14 cellular contexts compared by ENCODE assay signal in genomic region chr11:61657566-61657965, GRCh38. TPM values are rescaled to one million over a fixed set of nuclear protein-coding genes. Genes with fewer than 3 reads are reported as not detected.
A peak's percentile ranks its signal among the peaks of the same experiment; 100 is the strongest.
DNase-seq lines count a peak whose midpoint lies in the region; ATAC-seq and TF ChIP-seq lines count a peak whose summit lies in the region.
"Had no signal": no experiment of that assay in that cellular context is flagged by ENCODE, and none has a peak within 500 bp of the region (broad histone marks: within the 10 kb centered on the region; RNA-seq: fewer than 3 reads in every experiment).

No MANE protein-coding gene starts in this region.

- DNase-seq in H4 (ENCODE audit: low spot score) (peak; percentile 38), NCI-H146 treated with DMSO at 0.1 percent for 48 hours (lab: John Stamatoyannopoulos, UW; ENCODE audit: unreplicated experiment) (peak; percentile 68), SW480 (ENCODE audit: low spot score) (peak; percentile 48), mucosa of descending colon (peak in 1 of 3 donors; percentile 47)
- DNase-seq in natural killer cell treated with Interleukin-12 subunit alpha and Interleukin-12 subunit beta and Interleukin-15 and Interleukin-18, amount 100 ng/mL, for 72 hours (ENCODE audit: low spot score) = no peak
- DNase-seq in stimulated activated naive B cell treated with anti-CD40 and anti-IgM and Interleukin-4, amounts not matched to agents 10 μg/mL and 1 μg/mL and 100 μg/mL, for 72 hours = no peak
- DNase-seq: amniotic stem cell, BE2C, heart right ventricle, islet precursor cell, right cardiac atrium, WERI-Rb-1 had no signal

- H3K9me3 ChIP-seq in mucosa of descending colon = no peaks in the 10 kb centered on the region
- H3K9me3 ChIP-seq: BE2C, heart right ventricle had no signal

- intact Hi-C loops in mucosa of descending colon (cut with DNase I, micrococcal nuclease) = no loop called here

- no peak for TF ChIP-seq CTCF in mucosa of descending colon (IDR thresholded peaks at IDR 0.05)

- ATAC-seq in mucosa of descending colon (peak; percentile 4), GM21367 (IDR thresholded peaks at IDR 0.05; ENCODE audit: unreplicated experiment) (no peak)
- ATAC-seq in natural killer cell treated with Interleukin-12 subunit alpha and Interleukin-12 subunit beta and Interleukin-15 and Interleukin-18, amount 100 ng/mL, for 72 hours = no peak
- ATAC-seq in stimulated activated naive B cell treated with anti-CD40 and anti-IgM and Interleukin-4, amounts not matched to agents 10 μg/mL and 1 μg/mL and 100 μg/mL, for 72 hours (replicated peaks) = no peak
- ATAC-seq: heart right ventricle, right cardiac atrium had no signal

- no peak overlapping the region for H3K27ac Mint-ChIP-seq in natural killer cell treated with Interleukin-12 subunit alpha and Interleukin-12 subunit beta and Interleukin-15 and Interleukin-18, amount 100 ng/mL, for 72 hours
- no peak overlapping the region for H3K27ac Mint-ChIP-seq in stimulated activated naive B cell treated with anti-CD40 and anti-IgM and Interleukin-4, amounts not matched to agents 10 μg/mL and 1 μg/mL and 100 μg/mL, for 72 hours
- H3K27ac Mint-ChIP-seq: activated T-helper 2 cell treated with anti-CD3 and anti-CD28 coated beads, Interferon-gamma antibody, Interleukin-2, Interleukin-4, amounts not matched to agents 10 μg/mL and 5 μg/mL and 100 μg/mL, durations not matched to agents 14 hours and 24 hours and 36 hours had no signal

- peaks cover 24% of the 10 kb centered on the region for H3K4me1 ChIP-seq in mucosa of descending colon (ENCODE audit: low read depth)
- H3K4me1 ChIP-seq: BE2C had no signal

- no peaks in the 10 kb centered on the region for H3K9me3 Mint-ChIP-seq in natural killer cell treated with Interleukin-12 subunit alpha and Interleukin-12 subunit beta and Interleukin-15 and Interleukin-18, amount 100 ng/mL, for 72 hours
- H3K9me3 Mint-ChIP-seq in stimulated activated naive B cell treated with anti-CD40 and anti-IgM and Interleukin-4, amounts not matched to agents 10 μg/mL and 1 μg/mL and 100 μg/mL, for 72 hours = no peaks in the 10 kb centered on the region
- H3K9me3 Mint-ChIP-seq: activated T-helper 2 cell treated with anti-CD3 and anti-CD28 coated beads, Interferon-gamma antibody, Interleukin-2, Interleukin-4, amounts not matched to agents 10 μg/mL and 5 μg/mL and 100 μg/mL, durations not matched to agents 14 hours and 24 hours and 36 hours had no signal

- H3K36me3 Mint-ChIP-seq in natural killer cell treated with Interleukin-12 subunit alpha and Interleukin-12 subunit beta and Interleukin-15 and Interleukin-18, amount 100 ng/mL, for 72 hours = no peaks in the 10 kb centered on the region
- H3K36me3 Mint-ChIP-seq in stimulated activated naive B cell treated with anti-CD40 and anti-IgM and Interleukin-4, amounts not matched to agents 10 μg/mL and 1 μg/mL and 100 μg/mL, for 72 hours = no peaks in the 10 kb centered on the region

- peaks cover 9 to 14% of the 10 kb centered on the region in 2 donors for H3K27me3 Mint-ChIP-seq in natural killer cell treated with Interleukin-12 subunit alpha and Interleukin-12 subunit beta and Interleukin-15 and Interleukin-18, amount 100 ng/mL, for 72 hours
- H3K27me3 Mint-ChIP-seq in stimulated activated naive B cell treated with anti-CD40 and anti-IgM and Interleukin-4, amounts not matched to agents 10 μg/mL and 1 μg/mL and 100 μg/mL, for 72 hours = peaks cover 35% of the 10 kb centered on the region in 2 donors

- H3K4me3 Mint-ChIP-seq in natural killer cell treated with Interleukin-12 subunit alpha and Interleukin-12 subunit beta and Interleukin-15 and Interleukin-18, amount 100 ng/mL, for 72 hours = no peak overlapping the region
- H3K4me3 Mint-ChIP-seq in stimulated activated naive B cell treated with anti-CD40 and anti-IgM and Interleukin-4, amounts not matched to agents 10 μg/mL and 1 μg/mL and 100 μg/mL, for 72 hours = no peak overlapping the region

- H3K36me3 ChIP-seq in mucosa of descending colon (ENCODE audit: low read depth) = no peaks in the 10 kb centered on the region
- H3K36me3 ChIP-seq: BE2C, heart right ventricle, WERI-Rb-1 had no signal

- H3K4me3 ChIP-seq in mucosa of descending colon = no peak overlapping the region
- H3K4me3 ChIP-seq: heart right ventricle had no signal

- H3K4me1 Mint-ChIP-seq in natural killer cell treated with Interleukin-12 subunit alpha and Interleukin-12 subunit beta and Interleukin-15 and Interleukin-18, amount 100 ng/mL, for 72 hours (ENCODE audit: low read depth in 2 of 2) = no peaks in the 10 kb centered on the region
- peaks cover 0 to 9% of the 10 kb centered on the region in 2 donors for H3K4me1 Mint-ChIP-seq in stimulated activated naive B cell treated with anti-CD40 and anti-IgM and Interleukin-4, amounts not matched to agents 10 μg/mL and 1 μg/mL and 100 μg/mL, for 72 hours

RNA-seq across cellular contexts. Expression of gene DAGLA, which starts 22.6 kb away (rescaled TPM):
- total RNA-seq in H4 (2014; rRNA removed; shearing (Covaris generic)) = 0.68 and 0.83 TPM in 2 replicates
- total RNA-seq in mucosa of descending colon = 10 to 100 TPM in 2 of 3 donors, 1 to 10 TPM in 1; 7.2 to 12.0 (median 11.9) TPM
- under 1 TPM; 0.08 to 0.10 TPM for total RNA-seq in natural killer cell treated with Interleukin-12 subunit alpha and Interleukin-12 subunit beta and Interleukin-15 and Interleukin-18, amount 100 ng/mL, for 72 hours

Comparison
In these comparisons a context has a peak if more than half of its experiments do, and no peak if none do; other contexts are left out.
1. DNase-seq: peak in H4 (single experiment), NCI-H146 treated with DMSO at 0.1 percent for 48 hours (single experiment) and SW480 (single experiment); none in natural killer cell treated with Interleukin-12 subunit alpha and Interleukin-12 subunit beta and Interleukin-15 and Interleukin-18, amount 100 ng/mL, for 72 hours (single experiment) and stimulated activated naive B cell treated with anti-CD40 and anti-IgM and Interleukin-4, amounts not matched to agents 10 μg/mL and 1 μg/mL and 100 μg/mL, for 72 hours (single experiment).